2 cellular contexts compared by ENCODE assay signal in genomic region chr6:106321940-106322339, GRCh38.
A peak's percentile ranks its signal among the peaks of the same experiment; 100 is the strongest.
TF ChIP-seq lines count a peak whose summit lies in the region.

No MANE protein-coding gene starts in this region.

TF ChIP-seq in HEK293, 187 proteins besides CTCF, POLR2A, EP300 and RAD21:
- no peak for TF ChIP-seq ZNF280D (tag by site-specific recombination; IDR thresholded peaks at IDR 0.05)
- peak; percentile 52 for TF ChIP-seq SETDB1 (IDR thresholded peaks at IDR 0.05; ENCODE audit: insufficient read length, low read length)
- no peak for TF ChIP-seq ZBTB1 (tag by site-specific recombination; IDR thresholded peaks at IDR 0.05)
- TF ChIP-seq PATZ1 (tag by site-specific recombination; IDR thresholded peaks at IDR 0.05) = no peak
- no peak for TF ChIP-seq ATF2 (tag by site-specific recombination; IDR thresholded peaks at IDR 0.05; ENCODE audit: low read depth)
- no peak for TF ChIP-seq PRDM2 (tag by site-specific recombination; IDR thresholded peaks at IDR 0.05; ENCODE audit: borderline replicate concordance)

TF ChIP-seq in GM12878, 131 proteins besides CTCF, POLR2A, EP300 and RAD21:
- TF ChIP-seq SRF (IDR thresholded peaks at IDR 0.05; ENCODE audit: low read depth in 2 of 2, low read length in 2 of 2) (no peak), ZBTB40 (IDR thresholded peaks at IDR 0.05; ENCODE audit: borderline replicate concordance) (no peak), DPF2 (IDR thresholded peaks at IDR 0.05) (no peak), SREBF2 (IDR thresholded peaks at IDR 0.05; ENCODE audit: low read length) (no peak), SUZ12 (IDR thresholded peaks at IDR 0.05; ENCODE audit: unreplicated experiment) (no peak), RELA (IDR thresholded peaks at IDR 0.05; ENCODE audit: borderline replicate concordance, partially characterized antibody) (no peak), CEBPB (IDR thresholded peaks at IDR 0.05; ENCODE audit: borderline replicate concordance in 1 of 2, low read depth in 2 of 2, low read length in 2 of 2) (no peak), LARP7 (IDR thresholded peaks at IDR 0.05) (no peak), MYB (IDR thresholded peaks at IDR 0.05; ENCODE audit: borderline replicate concordance, low read depth, low read length) (no peak), HDGF (IDR thresholded peaks at IDR 0.05) (no peak), ZNF217 (IDR thresholded peaks at IDR 0.05) (no peak), STAT1 (conservative IDR thresholded peaks at IDR 0.05) (no peak), BRCA1 (IDR thresholded peaks at IDR 0.05; ENCODE audit: low read depth, low read length) (no peak), TCF3 (IDR thresholded peaks at IDR 0.05; ENCODE audit: borderline replicate concordance, insufficient read depth, low read depth, low read length) (no peak), HDAC6 (IDR thresholded peaks at IDR 0.05; ENCODE audit: unreplicated experiment) (no peak), USF1 (IDR thresholded peaks at IDR 0.05; ENCODE audit: borderline replicate concordance, extremely low read length, insufficient read depth, low read depth, low read length) (no peak), ZNF592 (IDR thresholded peaks at IDR 0.05) (no peak), IKZF1 (conservative IDR thresholded peaks at IDR 0.05) (no peak), CBFB (IDR thresholded peaks at IDR 0.05; ENCODE audit: low read depth) (no peak)
